ENCODE assay signal across 8 cellular contexts in the genomic region with DNA sequence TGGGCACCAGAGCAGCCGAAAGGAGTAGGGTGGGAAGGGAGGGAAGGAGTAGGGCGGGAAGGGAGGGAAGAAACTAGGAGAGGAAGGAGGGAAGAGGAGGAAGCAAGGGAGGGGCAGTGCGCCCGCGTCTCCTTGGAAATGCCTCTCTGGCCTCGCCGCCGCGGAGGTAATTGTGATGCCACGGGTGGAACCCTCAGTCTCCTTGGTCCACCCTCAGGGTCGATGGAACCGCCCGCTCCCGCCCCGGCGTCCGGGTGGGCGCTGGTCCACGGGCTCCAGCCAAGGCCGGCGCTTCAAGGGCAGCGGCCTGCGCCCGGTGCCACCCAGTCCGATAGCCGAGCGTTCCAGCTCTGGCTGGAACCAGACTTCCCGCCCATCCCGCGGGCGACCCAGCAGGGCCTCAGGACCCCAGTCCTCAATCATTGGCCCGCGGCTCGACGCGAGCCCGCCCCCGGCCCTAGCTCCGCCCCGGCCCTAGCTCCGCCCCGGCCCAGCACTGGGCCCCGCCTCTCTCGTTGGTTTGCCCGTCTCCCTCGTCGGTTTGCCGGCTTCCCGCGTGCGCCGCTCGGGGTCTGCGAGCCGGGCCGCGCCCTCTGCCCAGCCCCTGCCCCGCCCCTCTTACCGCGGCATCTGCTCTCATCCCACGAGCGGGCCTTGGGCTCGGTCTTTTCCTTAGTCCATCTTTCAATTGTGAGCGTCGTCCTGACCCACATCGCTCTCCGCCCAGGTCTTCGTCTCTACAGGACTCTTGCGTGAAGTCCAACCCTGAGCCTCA. TPM values are rescaled to one million over a fixed set of nuclear protein-coding genes. Genes with fewer than 3 reads are reported as not detected.
DNase-seq lines count a peak whose midpoint lies in the region; ATAC-seq and TF ChIP-seq lines count a peak whose summit lies in the region.

No MANE protein-coding gene starts in this region.

- peak in 3 of 4 donors; percentile 50 to 82 (median 59) for TF ChIP-seq POLR2A in upper lobe of left lung (IDR thresholded peaks at IDR 0.05)

- TF ChIP-seq CTCF in GM10266 (IDR thresholded peaks at IDR 0.05; ENCODE audit: control insufficient read depth, insufficient read depth, low read depth, missing control alignments) = no peak
- no peak for TF ChIP-seq CTCF in upper lobe of left lung (IDR thresholded peaks at IDR 0.05)

- 0 to 1% methylated on average over 40 to 53 of the region's 69 CpGs for WGBS in upper lobe of left lung, 2 donors

- H3K27me3 ChIP-seq in upper lobe of left lung = no peaks in the 10 kb centered on the region

- H3K4me3 ChIP-seq in upper lobe of left lung = peak overlapping the region; percentile 40 to 75 (median 64)

- TF ChIP-seq EP300 in upper lobe of left lung (IDR thresholded peaks at IDR 0.05) = no peak

- peaks cover 15 to 29% (median 18%) of the 10 kb centered on the region in 4 donors for H3K4me1 ChIP-seq in upper lobe of left lung

- H3K36me3 ChIP-seq in upper lobe of left lung = peaks cover 0 to 15% (median 9%) of the 10 kb centered on the region in 4 donors

- peak; percentile 79 for ATAC-seq in HG02588 (IDR thresholded peaks at IDR 0.05; ENCODE audit: unreplicated experiment)
- peak; percentile 96 to 97 for ATAC-seq in left cardiac atrium
- peak; percentile 94 to 97 for ATAC-seq in upper lobe of left lung (ENCODE audit: low FRiP score in 2 of 2)

- intact Hi-C loops in left cardiac atrium (cut with DNase I) = no loop called here
- intact Hi-C loops in posterior vena cava (cut with DNase I) = no loop called here

- H3K9me3 ChIP-seq in upper lobe of left lung = no peaks in the 10 kb centered on the region

- peak overlapping the region; percentile 81 to 89 (median 84) for H3K27ac ChIP-seq in upper lobe of left lung

- DNase-seq in GM10266 (ENCODE audit: extremely low spot score) (peak; percentile 96), NCI-H1417 (lab: John Stamatoyannopoulos, UW) (peak; percentile 88 to 96 (median 96)), SW480 (ENCODE audit: low spot score) (peak; percentile 71), amniotic epithelial cell (ENCODE audit: low read depth) (peak; percentile 81), left cardiac atrium (peak; percentile 91), posterior vena cava (ENCODE audit: low spot score) (peak; percentile 96), upper lobe of left lung (peak; percentile 92 to 99)

RNA-seq across cellular contexts. Expression of a gene that starts 0.6 kb away (rescaled TPM):
- total RNA-seq in left cardiac atrium = 1 to 10 TPM in 1 of 2 donors, under 1 TPM in 1; 0.97 to 1.6 TPM
- total RNA-seq in posterior vena cava = 1 to 10 TPM; 1.2 to 2.1 TPM
- total RNA-seq in upper lobe of left lung = 10 to 100 TPM in 2 of 6 donors, 1 to 10 TPM in 4; 1.2 to 11.5 (median 3.4) TPM

RNA-seq across cellular contexts. Expression of a gene that starts 6.5 kb away (rescaled TPM):
- total RNA-seq in left cardiac atrium (10 to 100 TPM; 37.2 to 53.8 TPM), posterior vena cava (10 to 100 TPM; 75.0 to 90.2 TPM), upper lobe of left lung (100 to 1,000 TPM in 2 of 6 donors, 10 to 100 TPM in 4; 69.5 to 123 (median 85.5) TPM)

RNA-seq across cellular contexts. Expression of a gene that starts 8.7 kb away (rescaled TPM):
- total RNA-seq in left cardiac atrium = 100 to 1,000 TPM; 894 to 914 TPM
- 100 to 1,000 TPM; 981 to 999 TPM for total RNA-seq in posterior vena cava
- total RNA-seq in upper lobe of left lung = 1,000 to 10,000 TPM in 2 of 6 donors, 100 to 1,000 TPM in 4; 206 to 1,142 (median 416) TPM

RNA-seq across cellular contexts. Expression of a gene that starts 14.9 kb away (rescaled TPM):
- 1 to 10 TPM; 3.5 to 3.7 TPM for total RNA-seq in left cardiac atrium
- total RNA-seq in posterior vena cava = 1 to 10 TPM; 2.2 to 3.1 TPM
- 10 to 100 TPM in 3 of 6 donors, 1 to 10 TPM in 3; 4.1 to 25.8 (median 14.1) TPM for total RNA-seq in upper lobe of left lung

RNA-seq across cellular contexts. Expression of a gene that starts 17.5 kb away (rescaled TPM):
- total RNA-seq in left cardiac atrium = 1 to 10 TPM in 1 of 2 donors, under 1 TPM in 1; 0.85 to 1.3 TPM
- 1 to 10 TPM; 2.3 TPM for total RNA-seq in posterior vena cava
- total RNA-seq in upper lobe of left lung = 10 to 100 TPM in 3 of 6 donors, 1 to 10 TPM in 3; 3.5 to 34.6 (median 13.0) TPM

Comparison
In these comparisons a context has a peak if more than half of its experiments do, and no peak if none do; other contexts are left out.
1. Peak in every context shown above with its lines: DNase-seq, ATAC-seq, H3K4me3 ChIP-seq and H3K27ac ChIP-seq.